In the genomic region with DNA sequence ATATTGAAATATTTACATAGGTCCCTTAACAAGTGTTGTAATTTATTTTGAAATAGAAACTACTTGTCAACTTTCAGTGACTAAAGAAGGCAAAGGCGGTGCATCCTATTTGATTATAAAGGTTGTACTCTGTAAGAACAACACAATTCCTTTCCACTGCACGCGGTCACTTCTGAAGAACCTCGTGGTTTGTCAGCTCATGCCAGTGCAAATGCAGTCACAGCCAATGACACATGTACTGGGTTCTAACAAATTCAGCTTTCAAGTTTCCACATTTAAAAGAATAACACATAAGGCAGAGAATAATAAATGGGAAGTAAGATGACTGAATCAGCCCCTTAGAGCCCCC, we compare ENCODE assay signal across 11 cellular contexts. TPM values are rescaled to one million over a fixed set of nuclear protein-coding genes. Genes with fewer than 3 reads are reported as not detected.
DNase-seq lines count a peak whose midpoint lies in the region; ATAC-seq and TF ChIP-seq lines count a peak whose summit lies in the region.
"Had no signal": no experiment of that assay in that cellular context is flagged by ENCODE, and none has a peak within 500 bp of the region (broad histone marks: within the 10 kb centered on the region; RNA-seq: fewer than 3 reads in every experiment).

No MANE protein-coding gene starts in this region.

- H3K9me3 ChIP-seq in lower lobe of right lung (no peaks in the 10 kb centered on the region), right cardiac atrium (ENCODE audit: control insufficient read depth, low read length) (no peaks in the 10 kb centered on the region)
- H3K9me3 ChIP-seq: ovary had no signal

- peaks cover 27% of the 10 kb centered on the region for H3K4me1 Mint-ChIP-seq in activated naive CD8-positive, alpha-beta T cell treated with anti-CD3 and anti-CD28 coated beads, Interleukin-2, amount 50 U/mL, for 24 hours

- peak overlapping the region; percentile 37 for H3K27ac Mint-ChIP-seq in activated naive CD8-positive, alpha-beta T cell treated with anti-CD3 and anti-CD28 coated beads, Interleukin-2, amount 50 U/mL, for 24 hours

- peak; percentile 75 for ATAC-seq in activated naive CD8-positive, alpha-beta T cell treated with anti-CD3 and anti-CD28 coated beads, Interleukin-2, amount 50 U/mL, for 24 hours
- ATAC-seq in lower lobe of right lung (no peak), right cardiac atrium (no peak)

- no peak for TF ChIP-seq POLR2A in erythroblast (IDR thresholded peaks at IDR 0.05; ENCODE audit: low read length)

- no peak overlapping the region for H3K4me3 ChIP-seq in lower lobe of right lung
- no peak overlapping the region for H3K4me3 ChIP-seq in right cardiac atrium (ENCODE audit: low read length)
- H3K4me3 ChIP-seq: ovary had no signal

- 82% methylated on average over 4 of the region's 4 CpGs for WGBS in right cardiac atrium

- H3K36me3 Mint-ChIP-seq in activated naive CD8-positive, alpha-beta T cell treated with anti-CD3 and anti-CD28 coated beads, Interleukin-2, amount 50 U/mL, for 24 hours (ENCODE audit: low read depth) = peaks cover 9% of the 10 kb centered on the region

- no peak overlapping the region for H3K4me3 Mint-ChIP-seq in activated naive CD8-positive, alpha-beta T cell treated with anti-CD3 and anti-CD28 coated beads, Interleukin-2, amount 50 U/mL, for 24 hours

- H3K27me3 Mint-ChIP-seq in activated naive CD8-positive, alpha-beta T cell treated with anti-CD3 and anti-CD28 coated beads, Interleukin-2, amount 50 U/mL, for 24 hours = no peaks in the 10 kb centered on the region

- peaks cover 64% of the 10 kb centered on the region for H3K4me1 ChIP-seq in lower lobe of right lung
- peaks cover 2% of the 10 kb centered on the region for H3K4me1 ChIP-seq in right cardiac atrium (ENCODE audit: control insufficient read depth, insufficient read depth, low read length)

- peaks cover 31% of the 10 kb centered on the region for H3K36me3 ChIP-seq in lower lobe of right lung
- H3K36me3 ChIP-seq: ovary had no signal

- H3K27ac ChIP-seq in lower lobe of right lung (peak overlapping the region; percentile 37), right cardiac atrium (ENCODE audit: low read length) (no peak overlapping the region)
- H3K27ac ChIP-seq: RWPE1 had no signal

- H3K9me3 Mint-ChIP-seq in activated naive CD8-positive, alpha-beta T cell treated with anti-CD3 and anti-CD28 coated beads, Interleukin-2, amount 50 U/mL, for 24 hours = no peaks in the 10 kb centered on the region

- no peak for TF ChIP-seq CTCF in lower lobe of right lung (IDR thresholded peaks at IDR 0.05)

- H3K27me3 ChIP-seq in lower lobe of right lung (ENCODE audit: low read depth) (no peaks in the 10 kb centered on the region), right cardiac atrium (ENCODE audit: control insufficient read depth, insufficient read depth) (no peaks in the 10 kb centered on the region)
- H3K27me3 ChIP-seq: ovary had no signal

- intact Hi-C loops in lower lobe of right lung (cut with DNase I) = no loop called here
- intact Hi-C loops in right cardiac atrium (cut with DNase I) = no loop called here

- DNase-seq in A172 (ENCODE audit: low spot score) (peak; percentile 0), HCEC 1CT (peak; percentile 30), lower lobe of right lung (no peak), erythroblast (lab: John Stamatoyannopoulos, UW) (no peak), NCI-H2029 (lab: John Stamatoyannopoulos, UW) (no peak), right cardiac atrium (no peak), NCI-H2081 (lab: John Stamatoyannopoulos, UW) (no peak)
- no peak for DNase-seq in activated naive CD8-positive, alpha-beta T cell treated with anti-CD3 and anti-CD28 coated beads, Interleukin-2, amount 50 U/mL, for 24 hours
- DNase-seq: NCI-H1105 treated with DMSO at 0.1 percent for 48 hours had no signal

RNA-seq across cellular contexts. Expression of a gene that starts 39.8 kb away (rescaled TPM):
- total RNA-seq in A172 (2014; rRNA removed; shearing (Covaris generic)) = 0.60 and 5.7 TPM in 2 replicates
- total RNA-seq in lower lobe of right lung (458 TPM), right cardiac atrium (10 to 100 TPM; 40.4 to 53.6 (median 48.8) TPM)
- polyA plus RNA-seq in right cardiac atrium = 91.8 TPM

Comparison
In these comparisons a context has a peak if more than half of its experiments do, and no peak if none do; other contexts are left out.
1. DNase-seq: peak in A172 (single experiment) and HCEC 1CT (single experiment); none in activated naive CD8-positive, alpha-beta T cell treated with anti-CD3 and anti-CD28 coated beads, Interleukin-2, amount 50 U/mL, for 24 hours (single experiment), lower lobe of right lung (single experiment), erythroblast (0 of 2), NCI-H2029 (single experiment), right cardiac atrium (0 of 3) and NCI-H2081 (0 of 2).